1 cellular context compared by ENCODE assay signal in genomic region chr3:15207836-15208504, GRCh38.
TF ChIP-seq lines count a peak whose summit lies in the region.

No MANE protein-coding gene starts in this region.

TF ChIP-seq in WTC11, 78 proteins besides CTCF, POLR2A, EP300 and RAD21 (continued from another document):
- TF ChIP-seq MLX (CRISPR knock-in tag; IDR thresholded peaks at IDR 0.05): no peak
- TF ChIP-seq ARID4B (CRISPR knock-in tag; IDR thresholded peaks at IDR 0.05; ENCODE audit: borderline replicate concordance): no peak
- no peak for TF ChIP-seq RORB (CRISPR knock-in tag; IDR thresholded peaks at IDR 0.05)
- TF ChIP-seq JAZF1 (CRISPR knock-in tag; IDR thresholded peaks at IDR 0.05): no peak
- no peak for TF ChIP-seq CREB1 (CRISPR knock-in tag; IDR thresholded peaks at IDR 0.05)
- TF ChIP-seq IRF1 (CRISPR knock-in tag; IDR thresholded peaks at IDR 0.05): no peak
- TF ChIP-seq JUN (CRISPR knock-in tag; IDR thresholded peaks at IDR 0.05): no peak
